Comparison of ENCODE assay signal across 8 cellular contexts in genomic region chr14:52949711-52950409, GRCh38. TPM values are rescaled to one million over a fixed set of nuclear protein-coding genes. Genes with fewer than 3 reads are reported as not detected.
DNase-seq lines count a peak whose midpoint lies in the region; ATAC-seq and TF ChIP-seq lines count a peak whose summit lies in the region.

No MANE protein-coding gene starts in this region.

- DNase-seq in activated naive CD8-positive, alpha-beta T cell treated with anti-CD3 and anti-CD28 coated beads, Interleukin-2, amount 50 U/mL, for 24 hours, result peak; percentile 4
- no peak for DNase-seq in right atrium auricular region (ENCODE audit: low spot score)
- peak; percentile 44 for DNase-seq in putamen (ENCODE audit: low spot score)
- no peak for DNase-seq in AML-193 (lab: John Stamatoyannopoulos, UW)

- peak overlapping the region; percentile 83 for H3K4me3 Mint-ChIP-seq in activated naive CD8-positive, alpha-beta T cell treated with anti-CD3 and anti-CD28 coated beads, Interleukin-2, amount 50 U/mL, for 24 hours

- H3K36me3 ChIP-seq in BLaER1 treated with 17β-estradiol and CSF1 and Interleukin-3, amounts not matched to agents 10 nM and 100 nM, result no peaks in the 10 kb centered on the region
- peaks cover 18% of the 10 kb centered on the region for H3K36me3 ChIP-seq in HUES64 (ENCODE audit: insufficient read depth, low read length)
- H3K36me3 ChIP-seq in right atrium auricular region, result no peaks in the 10 kb centered on the region

- H3K4me1 ChIP-seq in BLaER1 treated with 17β-estradiol and CSF1 and Interleukin-3, amounts not matched to agents 10 nM and 100 nM, result peaks cover 4 to 17% (median 11%) of the 10 kb centered on the region in 10 experiments; a peak in 18 of 20 replicates
- peaks cover 41% of the 10 kb centered on the region for H3K4me1 ChIP-seq in HUES64 (ENCODE audit: insufficient read depth, low read length)
- H3K4me1 ChIP-seq in right atrium auricular region, result peaks cover 0 to 40% of the 10 kb centered on the region in 2 donors

- no peak overlapping the region for H3K27ac ChIP-seq in BLaER1 treated with 17β-estradiol and CSF1 and Interleukin-3, amounts not matched to agents 10 nM and 100 nM
- H3K27ac ChIP-seq in HUES64 (ENCODE audit: low read depth, low read length) (peak overlapping the region; percentile 95), right atrium auricular region (peak overlapping the region; percentile 99)

- peaks cover 0 to 30% (median 0%) of the 10 kb centered on the region in 11 experiments; a peak in 10 of 22 replicates for H4K20me1 ChIP-seq in BLaER1 treated with 17β-estradiol and CSF1 and Interleukin-3, amounts not matched to agents 10 nM and 100 nM

- H3K4me3 ChIP-seq in BLaER1 treated with 17β-estradiol and CSF1 and Interleukin-3, amounts not matched to agents 10 nM and 100 nM, result peak overlapping the region; percentile 63 to 84 (median 73)
- peak overlapping the region; percentile 80 for H3K4me3 ChIP-seq in HUES64 (ENCODE audit: low read length)
- H3K4me3 ChIP-seq in right atrium auricular region, result peak overlapping the region; percentile 98

- H3K27ac Mint-ChIP-seq in activated naive CD8-positive, alpha-beta T cell treated with anti-CD3 and anti-CD28 coated beads, Interleukin-2, amount 50 U/mL, for 24 hours, result peak overlapping the region; percentile 64

- no peaks in the 10 kb centered on the region for H3K9me3 Mint-ChIP-seq in activated naive CD8-positive, alpha-beta T cell treated with anti-CD3 and anti-CD28 coated beads, Interleukin-2, amount 50 U/mL, for 24 hours

- H3K9ac ChIP-seq in BLaER1 treated with 17β-estradiol and CSF1 and Interleukin-3, amounts not matched to agents 10 nM and 100 nM, result peak overlapping the region in 6 of 11 experiments; percentile 55 to 79 (median 71); a peak in 7 of 22 replicates
- peak overlapping the region; percentile 90 for H3K9ac ChIP-seq in HUES64 (ENCODE audit: low read depth, low read length)

- H3K27me3 ChIP-seq in BLaER1 treated with 17β-estradiol and CSF1 and Interleukin-3, amounts not matched to agents 10 nM and 100 nM, result peaks cover 57 to 79% (median 68%) of the 10 kb centered on the region in 11 experiments
- H3K27me3 ChIP-seq in HUES64 (ENCODE audit: insufficient read depth, low read length), result no peaks in the 10 kb centered on the region
- no peaks in the 10 kb centered on the region for H3K27me3 ChIP-seq in right atrium auricular region

- H3K27me3 Mint-ChIP-seq in activated naive CD8-positive, alpha-beta T cell treated with anti-CD3 and anti-CD28 coated beads, Interleukin-2, amount 50 U/mL, for 24 hours, result peaks cover 58% of the 10 kb centered on the region

- peaks cover 28% of the 10 kb centered on the region for H3K4me1 Mint-ChIP-seq in activated naive CD8-positive, alpha-beta T cell treated with anti-CD3 and anti-CD28 coated beads, Interleukin-2, amount 50 U/mL, for 24 hours

- no peak for TF ChIP-seq CTCF in right atrium auricular region (IDR thresholded peaks at IDR 0.05)

- no peaks in the 10 kb centered on the region for H3K9me3 ChIP-seq in BLaER1 treated with 17β-estradiol and CSF1 and Interleukin-3, amounts not matched to agents 10 nM and 100 nM (replicated peaks in 1 of 11)
- H3K9me3 ChIP-seq in HUES64 (ENCODE audit: insufficient read depth, low read depth, low read length) (no peaks in the 10 kb centered on the region), right atrium auricular region (no peaks in the 10 kb centered on the region)

- peak; percentile 62 for ATAC-seq in activated naive CD8-positive, alpha-beta T cell treated with anti-CD3 and anti-CD28 coated beads, Interleukin-2, amount 50 U/mL, for 24 hours
- ATAC-seq in GM18502 (IDR thresholded peaks at IDR 0.05; ENCODE audit: poor library complexity, unreplicated experiment) (no peak), GM21717 (IDR thresholded peaks at IDR 0.05; ENCODE audit: unreplicated experiment) (no peak)

- H3K36me3 Mint-ChIP-seq in activated naive CD8-positive, alpha-beta T cell treated with anti-CD3 and anti-CD28 coated beads, Interleukin-2, amount 50 U/mL, for 24 hours (ENCODE audit: low read depth), result no peaks in the 10 kb centered on the region

- H3K4me2 ChIP-seq in BLaER1 treated with 17β-estradiol and CSF1 and Interleukin-3, amounts not matched to agents 10 nM and 100 nM, result peak overlapping the region; percentile 74 to 100 (median 98)

- 2% methylated on average over 24 of the region's 24 CpGs for WGBS in HUES64

RNA-seq across cellular contexts. Expression of gene FERMT2, which starts 1.0 kb away (rescaled TPM):
- polyA plus RNA-seq in HUES64 (2013, experiment 1 of 2), result 85.4 TPM
- polyA plus RNA-seq in HUES64 (2013, experiment 2 of 2), result 81.6 TPM
- total RNA-seq in right atrium auricular region, result 100 to 1,000 TPM in 1 of 2 donors, 10 to 100 TPM in 1; 89.1 to 101 TPM

Comparison
In these comparisons a context has a peak if more than half of its experiments do, and no peak if none do; other contexts are left out.
1. H3K27ac ChIP-seq: peak in HUES64 (single experiment) and right atrium auricular region (2 of 2); none in BLaER1 treated with 17β-estradiol and CSF1 and Interleukin-3, amounts not matched to agents 10 nM and 100 nM (0 of 11).
2. DNase-seq: peak in activated naive CD8-positive, alpha-beta T cell treated with anti-CD3 and anti-CD28 coated beads, Interleukin-2, amount 50 U/mL, for 24 hours (single experiment) and putamen (single experiment); none in right atrium auricular region (single experiment) and AML-193 (0 of 2).
3. Peak in every context shown above with its lines, with median percentiles within 50 percentile points of each other: H3K4me3 ChIP-seq.